18 cellular contexts compared by ENCODE assay signal in the genomic region with DNA sequence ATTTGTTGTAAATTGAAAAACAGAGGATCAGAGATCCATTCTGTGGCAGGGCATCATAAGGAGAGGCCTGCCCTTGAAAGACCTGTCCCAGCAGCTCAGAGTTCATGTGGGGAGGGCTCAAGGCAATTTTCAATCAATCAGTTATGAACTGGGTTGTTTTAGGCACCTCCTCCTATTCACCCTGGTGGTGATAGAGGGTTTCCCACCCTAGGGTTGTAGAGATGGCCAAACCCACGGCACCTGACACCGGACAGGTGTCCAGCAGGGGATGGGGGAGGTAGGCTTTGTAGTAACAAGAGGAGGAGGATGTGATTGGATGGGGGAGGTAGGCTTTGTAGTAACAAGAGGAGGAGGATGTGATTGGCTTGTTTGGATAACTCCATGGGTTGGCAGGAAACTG.
A peak's percentile ranks its signal among the peaks of the same experiment; 100 is the strongest.
DNase-seq lines count a peak whose midpoint lies in the region; ATAC-seq and TF ChIP-seq lines count a peak whose summit lies in the region.
"Had no signal": no experiment of that assay in that cellular context is flagged by ENCODE, and none has a peak within 500 bp of the region (broad histone marks: within the 10 kb centered on the region; RNA-seq: fewer than 3 reads in every experiment).

No MANE protein-coding gene starts in this region.

- ATAC-seq in WTC11 (0 out of 2 replicates have a peak, but pooled peaks have one; percentile 13), HG02623 (IDR thresholded peaks at IDR 0.05; ENCODE audit: unreplicated experiment) (no peak)

- H4K20me1 ChIP-seq in Karpas-422 (ENCODE audit: insufficient read depth, low read depth, low read length) (no peaks in the 10 kb centered on the region), neural progenitor cell (ENCODE audit: low read depth) (no peaks in the 10 kb centered on the region)

- H3F3A ChIP-seq in neural progenitor cell (ENCODE audit: low read depth) = no peaks in the 10 kb centered on the region

- no peaks in the 10 kb centered on the region for H3K9me2 ChIP-seq in Karpas-422 (replicated peaks; ENCODE audit: insufficient read depth, low read length)

- H3K9me3 Mint-ChIP-seq in WTC11 (peaks cover 28% of the 10 kb centered on the region), neural progenitor cell (no peaks in the 10 kb centered on the region)
- H3K9me3 Mint-ChIP-seq: CD4-positive, alpha-beta T cell had no signal

- H3K27me3 Mint-ChIP-seq in WTC11 (ENCODE audit: low read depth) = no peaks in the 10 kb centered on the region; the same call in 1 of the 2 replicates
- H3K27me3 Mint-ChIP-seq in neural progenitor cell (ENCODE audit: insufficient read depth, low read depth) = peaks cover 2% of the 10 kb centered on the region
- H3K27me3 Mint-ChIP-seq: CD4-positive, alpha-beta T cell had no signal

- H2AFZ ChIP-seq in Karpas-422 (ENCODE audit: low read length) = no peak overlapping the region
- no peak overlapping the region for H2AFZ ChIP-seq in neural progenitor cell (replicated peaks)
- H2AFZ ChIP-seq: GM23248 had no signal

- H3K9ac ChIP-seq in Karpas-422 (ENCODE audit: low read length) (no peak overlapping the region), neural progenitor cell (no peak overlapping the region)
- H3K9ac ChIP-seq: GM23248 had no signal

- POLR2A ChIA-PET in WTC11 (lab: Charles Lee) = no interaction called here

- H3K36me3 Mint-ChIP-seq in WTC11 = peaks cover 13% of the 10 kb centered on the region
- H3K36me3 Mint-ChIP-seq in neural progenitor cell = no peaks in the 10 kb centered on the region

- CTCF ChIA-PET in WTC11 (lab: Charles Lee) = no interaction called here

- H3K27ac Mint-ChIP-seq in WTC11 (no peak overlapping the region), neural progenitor cell (peak overlapping the region; percentile 1)
- H3K27ac Mint-ChIP-seq: B cell; CD4-positive, alpha-beta T cell had no signal

- H3K9me3 ChIP-seq in Karpas-422 (ENCODE audit: low read length) = no peaks in the 10 kb centered on the region
- no peaks in the 10 kb centered on the region for H3K9me3 ChIP-seq in neural progenitor cell (ENCODE audit: low read depth)

- DNase-seq in NCI-H146 (lab: John Stamatoyannopoulos, UW) = peak; percentile 39
- no peak for DNase-seq in NCI-H146 treated with DMSO at 0.1 percent for 48 hours (lab: John Stamatoyannopoulos, UW; ENCODE audit: unreplicated experiment)
- peak; percentile 53 for DNase-seq in Karpas-422
- no peak for DNase-seq in WTC11 (ENCODE audit: low spot score)
- DNase-seq in neural progenitor cell (ENCODE audit: low spot score) = no peak
- no peak for DNase-seq in Ammon's horn (ENCODE audit: low spot score)
- DNase-seq in NCI-H524 (lab: John Stamatoyannopoulos, UW) = no peak
- DNase-seq: 8988T; ACHN; C1 segment of cervical spinal cord; CD4-positive, alpha-beta T cell; DND-41; GF-D8; GM23248; IMR-90; KBM-7 had no signal

- H3K4me1 ChIP-seq in Karpas-422 (ENCODE audit: low read length) (peaks cover 71% of the 10 kb centered on the region), neural progenitor cell (no peaks in the 10 kb centered on the region)

- H3K4me3 Mint-ChIP-seq in WTC11 = no peak overlapping the region
- H3K4me3 Mint-ChIP-seq in neural progenitor cell = no peak overlapping the region
- H3K4me3 Mint-ChIP-seq: B cell; CD4-positive, alpha-beta T cell had no signal

- TF ChIP-seq CTCF in WTC11 (IDR thresholded peaks at IDR 0.05) (no peak), neural progenitor cell (IDR thresholded peaks at IDR 0.05) (no peak)

- H3K27me3 ChIP-seq in Karpas-422 (ENCODE audit: low read length) (no peaks in the 10 kb centered on the region), neural progenitor cell (no peaks in the 10 kb centered on the region)

- no peak overlapping the region for H3K4me3 ChIP-seq in Karpas-422 (ENCODE audit: low read length)
- no peak overlapping the region for H3K4me3 ChIP-seq in neural progenitor cell
- H3K4me3 ChIP-seq: GM23248 had no signal

- H3K36me3 ChIP-seq in Karpas-422 (ENCODE audit: insufficient read depth, low read length) (no peaks in the 10 kb centered on the region), neural progenitor cell (no peaks in the 10 kb centered on the region)

- H3K27ac ChIP-seq in Karpas-422 (ENCODE audit: low read length) (no peak overlapping the region), neural progenitor cell (no peak overlapping the region)
- H3K27ac ChIP-seq: GM23248 had no signal

- H3K4me1 Mint-ChIP-seq in WTC11 = peaks cover 3% of the 10 kb centered on the region; the same call in 1 of the 2 replicates
- H3K4me1 Mint-ChIP-seq in neural progenitor cell = no peaks in the 10 kb centered on the region
- H3K4me1 Mint-ChIP-seq: B cell had no signal

- no peak overlapping the region for H3K4me2 ChIP-seq in Karpas-422 (ENCODE audit: low read depth, low read length, poor library complexity, severe bottlenecking)
- no peak overlapping the region for H3K4me2 ChIP-seq in neural progenitor cell

- no peaks in the 10 kb centered on the region for H3K79me2 ChIP-seq in Karpas-422 (ENCODE audit: low read length)
- H3K79me2 ChIP-seq in neural progenitor cell (ENCODE audit: low read depth) = no peaks in the 10 kb centered on the region

TF ChIP-seq in WTC11, 78 proteins besides CTCF, POLR2A, EP300 and RAD21:
- TF ChIP-seq TCF7 (CRISPR knock-in tag; IDR thresholded peaks at IDR 0.05; ENCODE audit: low read depth) (no peak), ZNF396 (CRISPR knock-in tag; IDR thresholded peaks at IDR 0.05; ENCODE audit: borderline replicate concordance) (no peak), NR3C1 (CRISPR knock-in tag; conservative IDR thresholded peaks at IDR 0.05; ENCODE audit: low read depth) (no peak), MXD4 (CRISPR knock-in tag; IDR thresholded peaks at IDR 0.05; ENCODE audit: borderline replicate concordance) (no peak), NFE2L1 (CRISPR knock-in tag; IDR thresholded peaks at IDR 0.05) (no peak), ZNF671 (CRISPR knock-in tag; IDR thresholded peaks at IDR 0.05) (no peak), RORB (CRISPR knock-in tag; IDR thresholded peaks at IDR 0.05) (no peak), FOXJ3 (CRISPR knock-in tag; IDR thresholded peaks at IDR 0.05; ENCODE audit: borderline replicate concordance) (no peak), GRHL2 (CRISPR knock-in tag; IDR thresholded peaks at IDR 0.05; ENCODE audit: insufficient replicate concordance, severe bottlenecking) (no peak), RELA (CRISPR knock-in tag; IDR thresholded peaks at IDR 0.05; ENCODE audit: borderline replicate concordance) (no peak), ZNF219 (CRISPR knock-in tag; IDR thresholded peaks at IDR 0.05; ENCODE audit: borderline replicate concordance) (no peak), IRF2 (CRISPR knock-in tag; IDR thresholded peaks at IDR 0.05; ENCODE audit: borderline replicate concordance, low read depth) (no peak), GABPB1 (CRISPR knock-in tag; IDR thresholded peaks at IDR 0.05) (no peak)
- TF ChIP-seq, protein P1, sequence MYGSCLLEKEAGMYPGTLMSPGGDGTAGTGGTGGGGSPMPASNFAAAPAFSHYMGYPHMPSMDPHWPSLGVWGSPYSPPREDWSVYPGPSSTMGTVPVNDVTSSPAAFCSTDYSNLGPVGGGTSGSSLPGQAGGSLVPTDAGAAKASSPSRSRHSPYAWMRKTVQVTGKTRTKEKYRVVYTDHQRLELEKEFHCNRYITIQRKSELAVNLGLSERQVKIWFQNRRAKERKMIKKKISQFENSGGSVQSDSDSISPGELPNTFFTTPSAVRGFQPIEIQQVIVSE (CRISPR knock-in tag; IDR thresholded peaks at IDR 0.05; ENCODE audit: borderline replicate concordance) = no peak
- TF ChIP-seq, protein P2, sequence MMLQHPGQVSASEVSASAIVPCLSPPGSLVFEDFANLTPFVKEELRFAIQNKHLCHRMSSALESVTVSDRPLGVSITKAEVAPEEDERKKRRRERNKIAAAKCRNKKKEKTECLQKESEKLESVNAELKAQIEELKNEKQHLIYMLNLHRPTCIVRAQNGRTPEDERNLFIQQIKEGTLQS (CRISPR knock-in tag; conservative IDR thresholded peaks at IDR 0.05) = no peak
- TF ChIP-seq, protein P3, sequence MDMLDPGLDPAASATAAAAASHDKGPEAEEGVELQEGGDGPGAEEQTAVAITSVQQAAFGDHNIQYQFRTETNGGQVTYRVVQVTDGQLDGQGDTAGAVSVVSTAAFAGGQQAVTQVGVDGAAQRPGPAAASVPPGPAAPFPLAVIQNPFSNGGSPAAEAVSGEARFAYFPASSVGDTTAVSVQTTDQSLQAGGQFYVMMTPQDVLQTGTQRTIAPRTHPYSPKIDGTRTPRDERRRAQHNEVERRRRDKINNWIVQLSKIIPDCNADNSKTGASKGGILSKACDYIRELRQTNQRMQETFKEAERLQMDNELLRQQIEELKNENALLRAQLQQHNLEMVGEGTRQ (CRISPR knock-in tag; IDR thresholded peaks at IDR 0.05) = no peak
- TF ChIP-seq, protein P4, sequence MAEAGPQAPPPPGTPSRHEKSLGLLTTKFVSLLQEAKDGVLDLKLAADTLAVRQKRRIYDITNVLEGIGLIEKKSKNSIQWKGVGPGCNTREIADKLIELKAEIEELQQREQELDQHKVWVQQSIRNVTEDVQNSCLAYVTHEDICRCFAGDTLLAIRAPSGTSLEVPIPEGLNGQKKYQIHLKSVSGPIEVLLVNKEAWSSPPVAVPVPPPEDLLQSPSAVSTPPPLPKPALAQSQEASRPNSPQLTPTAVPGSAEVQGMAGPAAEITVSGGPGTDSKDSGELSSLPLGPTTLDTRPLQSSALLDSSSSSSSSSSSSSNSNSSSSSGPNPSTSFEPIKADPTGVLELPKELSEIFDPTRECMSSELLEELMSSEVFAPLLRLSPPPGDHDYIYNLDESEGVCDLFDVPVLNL (CRISPR knock-in tag; IDR thresholded peaks at IDR 0.05; ENCODE audit: borderline replicate concordance, low read depth) = no peak
- TF ChIP-seq, protein P5, sequence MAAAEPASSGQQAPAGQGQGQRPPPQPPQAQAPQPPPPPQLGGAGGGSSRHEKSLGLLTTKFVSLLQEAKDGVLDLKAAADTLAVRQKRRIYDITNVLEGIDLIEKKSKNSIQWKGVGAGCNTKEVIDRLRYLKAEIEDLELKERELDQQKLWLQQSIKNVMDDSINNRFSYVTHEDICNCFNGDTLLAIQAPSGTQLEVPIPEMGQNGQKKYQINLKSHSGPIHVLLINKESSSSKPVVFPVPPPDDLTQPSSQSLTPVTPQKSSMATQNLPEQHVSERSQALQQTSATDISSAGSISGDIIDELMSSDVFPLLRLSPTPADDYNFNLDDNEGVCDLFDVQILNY (CRISPR knock-in tag; IDR thresholded peaks at IDR 0.05) = no peak

Comparison
In these comparisons a context has a peak if more than half of its experiments do, and no peak if none do; other contexts are left out.
1. DNase-seq: peak in NCI-H146 (single experiment) and Karpas-422 (single experiment); none in NCI-H146 treated with DMSO at 0.1 percent for 48 hours (single experiment), WTC11 (single experiment), neural progenitor cell (single experiment), Ammon's horn (single experiment) and NCI-H524 (0 of 2).